Comparison of ENCODE assay signal across 2 cellular contexts in the genomic region with DNA sequence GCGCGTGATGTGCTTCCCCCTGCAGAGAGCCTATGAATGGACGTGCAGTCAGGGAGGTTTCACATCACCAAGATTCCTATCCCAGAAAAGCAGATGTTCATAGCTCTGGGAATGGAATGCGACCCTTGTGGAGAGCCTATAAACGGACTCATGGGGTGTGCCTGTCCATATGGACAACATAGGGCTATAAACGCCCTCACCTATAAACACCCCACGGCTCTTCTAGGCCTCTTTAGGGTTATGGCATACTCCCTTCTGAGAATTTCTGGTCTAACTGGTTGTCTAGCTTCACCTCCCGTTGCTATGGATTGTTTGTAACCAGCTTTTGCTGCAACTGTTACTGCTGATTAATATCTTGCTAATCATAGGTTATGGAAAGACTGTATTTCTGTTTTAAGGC. TPM values are rescaled to one million over a fixed set of nuclear protein-coding genes. Genes with fewer than 3 reads are reported as not detected.
"Had no signal": no experiment of that assay in that cellular context is flagged by ENCODE, and none has a peak within 500 bp of the region (broad histone marks: within the 10 kb centered on the region; RNA-seq: fewer than 3 reads in every experiment).

No MANE protein-coding gene starts in this region.

RNA-seq across cellular contexts. Expression of a gene that starts 55.0 kb away (rescaled TPM):
- total RNA-seq: activated CD8-positive, alpha-beta T cell treated with anti-CD3 and anti-CD28 coated beads for 36 hours; activated T-cell treated with anti-CD3 and anti-CD28 coated beads, Interleukin-2, amount 50 U/mL, for 4 hours had no signal
